ENCODE assay signal across 3 cellular contexts in the genomic region with DNA sequence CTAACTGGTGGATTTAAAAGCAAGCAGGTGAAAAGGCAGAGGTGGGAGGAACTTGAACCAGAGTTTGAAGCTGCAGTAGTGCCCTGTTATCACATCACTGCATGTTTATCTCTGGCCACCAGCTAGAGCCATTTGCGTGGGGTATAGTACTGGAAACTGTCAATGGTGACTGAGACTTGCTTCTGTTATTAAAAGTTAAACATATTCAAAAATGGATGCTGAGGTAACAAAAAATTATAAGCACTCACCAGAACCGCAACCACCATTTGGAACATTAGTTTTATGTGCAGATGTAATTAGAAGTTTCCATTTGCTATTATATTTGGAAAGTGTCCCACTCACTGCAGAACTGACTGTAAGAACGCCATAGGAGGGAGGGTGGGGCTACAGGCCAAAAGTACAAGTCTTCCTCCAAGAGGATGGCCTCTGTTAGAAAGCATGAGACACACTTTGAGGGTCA.
TF ChIP-seq lines count a peak whose summit lies in the region.

No MANE protein-coding gene starts in this region.

TF ChIP-seq in SK-N-SH, 30 proteins besides CTCF, POLR2A, EP300 and RAD21 (continues in another document):
- TF ChIP-seq, protein P1, sequence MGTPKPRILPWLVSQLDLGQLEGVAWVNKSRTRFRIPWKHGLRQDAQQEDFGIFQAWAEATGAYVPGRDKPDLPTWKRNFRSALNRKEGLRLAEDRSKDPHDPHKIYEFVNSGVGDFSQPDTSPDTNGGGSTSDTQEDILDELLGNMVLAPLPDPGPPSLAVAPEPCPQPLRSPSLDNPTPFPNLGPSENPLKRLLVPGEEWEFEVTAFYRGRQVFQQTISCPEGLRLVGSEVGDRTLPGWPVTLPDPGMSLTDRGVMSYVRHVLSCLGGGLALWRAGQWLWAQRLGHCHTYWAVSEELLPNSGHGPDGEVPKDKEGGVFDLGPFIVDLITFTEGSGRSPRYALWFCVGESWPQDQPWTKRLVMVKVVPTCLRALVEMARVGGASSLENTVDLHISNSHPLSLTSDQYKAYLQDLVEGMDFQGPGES (IDR thresholded peaks at IDR 0.05; ENCODE audit: low read depth, low read length), result no peak
- TF ChIP-seq NRF1 (IDR thresholded peaks at IDR 0.05; ENCODE audit: low read depth, low read length) (no peak), TCF12 (IDR thresholded peaks at IDR 0.05) (no peak), FOSL2 (IDR thresholded peaks at IDR 0.05; ENCODE audit: borderline replicate concordance, low read depth) (no peak), MXI1 (IDR thresholded peaks at IDR 0.05; ENCODE audit: low read depth, low read length) (no peak), ELF1 (IDR thresholded peaks at IDR 0.05) (no peak), TAF1 (IDR thresholded peaks at IDR 0.05; ENCODE audit: borderline replicate concordance, low read depth, low read length) (no peak), SMC3 (IDR thresholded peaks at IDR 0.05; ENCODE audit: low read depth, low read length) (no peak), EZH2phosphoT487 (IDR thresholded peaks at IDR 0.05; ENCODE audit: borderline replicate concordance, low read depth) (no peak), GATA2 (CRISPR knock-in tag; IDR thresholded peaks at IDR 0.05) (no peak), GABPA (IDR thresholded peaks at IDR 0.05; ENCODE audit: low read depth) (no peak), FOXM1 (IDR thresholded peaks at IDR 0.05; ENCODE audit: low read depth) (no peak), SIN3A (IDR thresholded peaks at IDR 0.05; ENCODE audit: borderline replicate concordance, low read depth, low read length) (no peak)
- TF ChIP-seq, protein P2, sequence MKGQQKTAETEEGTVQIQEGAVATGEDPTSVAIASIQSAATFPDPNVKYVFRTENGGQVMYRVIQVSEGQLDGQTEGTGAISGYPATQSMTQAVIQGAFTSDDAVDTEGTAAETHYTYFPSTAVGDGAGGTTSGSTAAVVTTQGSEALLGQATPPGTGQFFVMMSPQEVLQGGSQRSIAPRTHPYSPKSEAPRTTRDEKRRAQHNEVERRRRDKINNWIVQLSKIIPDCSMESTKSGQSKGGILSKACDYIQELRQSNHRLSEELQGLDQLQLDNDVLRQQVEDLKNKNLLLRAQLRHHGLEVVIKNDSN (IDR thresholded peaks at IDR 0.05; ENCODE audit: borderline replicate concordance, low read depth), result no peak
- TF ChIP-seq, protein P3, sequence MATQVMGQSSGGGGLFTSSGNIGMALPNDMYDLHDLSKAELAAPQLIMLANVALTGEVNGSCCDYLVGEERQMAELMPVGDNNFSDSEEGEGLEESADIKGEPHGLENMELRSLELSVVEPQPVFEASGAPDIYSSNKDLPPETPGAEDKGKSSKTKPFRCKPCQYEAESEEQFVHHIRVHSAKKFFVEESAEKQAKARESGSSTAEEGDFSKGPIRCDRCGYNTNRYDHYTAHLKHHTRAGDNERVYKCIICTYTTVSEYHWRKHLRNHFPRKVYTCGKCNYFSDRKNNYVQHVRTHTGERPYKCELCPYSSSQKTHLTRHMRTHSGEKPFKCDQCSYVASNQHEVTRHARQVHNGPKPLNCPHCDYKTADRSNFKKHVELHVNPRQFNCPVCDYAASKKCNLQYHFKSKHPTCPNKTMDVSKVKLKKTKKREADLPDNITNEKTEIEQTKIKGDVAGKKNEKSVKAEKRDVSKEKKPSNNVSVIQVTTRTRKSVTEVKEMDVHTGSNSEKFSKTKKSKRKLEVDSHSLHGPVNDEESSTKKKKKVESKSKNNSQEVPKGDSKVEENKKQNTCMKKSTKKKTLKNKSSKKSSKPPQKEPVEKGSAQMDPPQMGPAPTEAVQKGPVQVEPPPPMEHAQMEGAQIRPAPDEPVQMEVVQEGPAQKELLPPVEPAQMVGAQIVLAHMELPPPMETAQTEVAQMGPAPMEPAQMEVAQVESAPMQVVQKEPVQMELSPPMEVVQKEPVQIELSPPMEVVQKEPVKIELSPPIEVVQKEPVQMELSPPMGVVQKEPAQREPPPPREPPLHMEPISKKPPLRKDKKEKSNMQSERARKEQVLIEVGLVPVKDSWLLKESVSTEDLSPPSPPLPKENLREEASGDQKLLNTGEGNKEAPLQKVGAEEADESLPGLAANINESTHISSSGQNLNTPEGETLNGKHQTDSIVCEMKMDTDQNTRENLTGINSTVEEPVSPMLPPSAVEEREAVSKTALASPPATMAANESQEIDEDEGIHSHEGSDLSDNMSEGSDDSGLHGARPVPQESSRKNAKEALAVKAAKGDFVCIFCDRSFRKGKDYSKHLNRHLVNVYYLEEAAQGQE (IDR thresholded peaks at IDR 0.05; ENCODE audit: low read depth, low read length), result no peak
- TF ChIP-seq, protein P4, sequence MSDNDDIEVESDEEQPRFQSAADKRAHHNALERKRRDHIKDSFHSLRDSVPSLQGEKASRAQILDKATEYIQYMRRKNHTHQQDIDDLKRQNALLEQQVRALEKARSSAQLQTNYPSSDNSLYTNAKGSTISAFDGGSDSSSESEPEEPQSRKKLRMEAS (IDR thresholded peaks at IDR 0.05; ENCODE audit: low read depth), result no peak

TF ChIP-seq in SK-N-SH treated with all-trans-retinoic acid at 6 μM for 48 hours, 23 proteins besides CTCF, POLR2A, EP300 and RAD21 (continued from another document):
- no peak for TF ChIP-seq ZNF8 (CRISPR knock-in tag; IDR thresholded peaks at IDR 0.05)

TF ChIP-seq in liver, 16 proteins besides CTCF, POLR2A, EP300 and RAD21 (continued from another document):
- TF ChIP-seq, protein P3 (IDR thresholded peaks at IDR 0.05), result no peak
- TF ChIP-seq HNF4G (IDR thresholded peaks at IDR 0.05) (no peak), YY1 (IDR thresholded peaks at IDR 0.05) (no peak), HNF4A (conservative IDR thresholded peaks at IDR 0.05) (no peak), SP1 (IDR thresholded peaks at IDR 0.05) (no peak), FOXA1 (IDR thresholded peaks at IDR 0.05) (no peak), JUND (IDR thresholded peaks at IDR 0.05) (no peak), RXRA (IDR thresholded peaks at IDR 0.05) (no peak), TAF1 (conservative IDR thresholded peaks at IDR 0.05) (no peak), EGR1 (IDR thresholded peaks at IDR 0.05; ENCODE audit: low read depth in 2 of 2) (no peak), NR2F2 (IDR thresholded peaks at IDR 0.05) (no peak), GABPA (IDR thresholded peaks at IDR 0.05 in 1 of 2, conservative IDR thresholded peaks at IDR 0.05 in 1 of 2) (no peak), FOXA2 (IDR thresholded peaks at IDR 0.05) (no peak)
- TF ChIP-seq, protein P4 (IDR thresholded peaks at IDR 0.05), result no peak
- TF ChIP-seq, protein P5, sequence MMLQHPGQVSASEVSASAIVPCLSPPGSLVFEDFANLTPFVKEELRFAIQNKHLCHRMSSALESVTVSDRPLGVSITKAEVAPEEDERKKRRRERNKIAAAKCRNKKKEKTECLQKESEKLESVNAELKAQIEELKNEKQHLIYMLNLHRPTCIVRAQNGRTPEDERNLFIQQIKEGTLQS (IDR thresholded peaks at IDR 0.05), result no peak
TF ChIP-seq in liver: peak in this region for 0.
